13 cellular contexts compared by ENCODE assay signal in genomic region chr2:157471078-157471477, GRCh38. TPM values are rescaled to one million over a fixed set of nuclear protein-coding genes. Genes with fewer than 3 reads are reported as not detected.
DNase-seq lines count a peak whose midpoint lies in the region; ATAC-seq and TF ChIP-seq lines count a peak whose summit lies in the region.
"Had no signal": no experiment of that assay in that cellular context is flagged by ENCODE, and none has a peak within 500 bp of the region (broad histone marks: within the 10 kb centered on the region; RNA-seq: fewer than 3 reads in every experiment).

No MANE protein-coding gene starts in this region.

- H3K4me3 ChIP-seq in BLaER1 (no peak overlapping the region), GM23338 (no peak overlapping the region)

- peaks cover 85% of the 10 kb centered on the region for H3K4me1 Mint-ChIP-seq in activated naive CD8-positive, alpha-beta T cell (ENCODE audit: low read depth)
- H3K4me1 Mint-ChIP-seq in GM23338: no peaks in the 10 kb centered on the region

- peak; percentile 11 for ATAC-seq in GM18870 (IDR thresholded peaks at IDR 0.05; ENCODE audit: unreplicated experiment)
- ATAC-seq in HG03159 (IDR thresholded peaks at IDR 0.05; ENCODE audit: unreplicated experiment): peak; percentile 18
- no peak for ATAC-seq in GM23338
- no peak for ATAC-seq in GM21786 (IDR thresholded peaks at IDR 0.05; ENCODE audit: unreplicated experiment)
- ATAC-seq in HG02763 (IDR thresholded peaks at IDR 0.05; ENCODE audit: unreplicated experiment): no peak
- ATAC-seq: SK-N-SH treated with all-trans-retinoic acid at 6 μM for 48 hours had no signal

- H3K9me3 ChIP-seq in BLaER1: peaks cover 3% of the 10 kb centered on the region; the same call in 1 of the 2 replicates

- no peak for TF ChIP-seq CTCF in GM23338 (conservative IDR thresholded peaks at IDR 0.05; ENCODE audit: low read depth in 2 of 2)

- H3K36me3 ChIP-seq in BLaER1 (no peaks in the 10 kb centered on the region), GM23338 (ENCODE audit: insufficient read depth) (no peaks in the 10 kb centered on the region)

- H3K9me3 Mint-ChIP-seq in activated naive CD8-positive, alpha-beta T cell (ENCODE audit: low read depth): no peaks in the 10 kb centered on the region
- no peaks in the 10 kb centered on the region for H3K9me3 Mint-ChIP-seq in GM23338

- H3K27me3 Mint-ChIP-seq in activated naive CD8-positive, alpha-beta T cell: no peaks in the 10 kb centered on the region
- peaks cover 1% of the 10 kb centered on the region for H3K27me3 Mint-ChIP-seq in GM23338 (ENCODE audit: insufficient read depth, low read depth, poor library complexity)

- no peaks in the 10 kb centered on the region for H3K27me3 ChIP-seq in BLaER1
- no peaks in the 10 kb centered on the region for H3K27me3 ChIP-seq in GM23338 (ENCODE audit: insufficient read depth)

- no peak overlapping the region for H3K9ac ChIP-seq in BLaER1

- H4K20me1 ChIP-seq in BLaER1 (no peaks in the 10 kb centered on the region), GM23338 (replicated peaks; ENCODE audit: insufficient read depth) (no peaks in the 10 kb centered on the region)

- no peaks in the 10 kb centered on the region; the same call in 1 of the 2 replicates for H3K9me2 ChIP-seq in GM23338 (ENCODE audit: insufficient read depth)

- DNase-seq in GM23338 (ENCODE audit: low spot score) (no peak), G401 (ENCODE audit: low spot score) (no peak)
- DNase-seq: activated CD4-positive, alpha-beta T cell treated with anti-CD3 and anti-CD28 coated beads for 48 hours; GDM1; hypothalamus; NCI-H524 treated with DMSO at 0.1 percent for 48 hours had no signal

- H3K4me1 ChIP-seq in BLaER1: peaks cover 35% of the 10 kb centered on the region
- H3K4me1 ChIP-seq in GM23338 (ENCODE audit: insufficient read depth): no peaks in the 10 kb centered on the region

- H3K27ac Mint-ChIP-seq in activated naive CD8-positive, alpha-beta T cell: peak overlapping the region; percentile 98
- no peak overlapping the region for H3K27ac Mint-ChIP-seq in GM23338

- H3K4me3 Mint-ChIP-seq in activated naive CD8-positive, alpha-beta T cell: no peak overlapping the region
- no peak overlapping the region for H3K4me3 Mint-ChIP-seq in GM23338

- H3K27ac ChIP-seq in BLaER1: no peak overlapping the region
- H3K27ac ChIP-seq in GM23338 (ENCODE audit: low read depth): no peak overlapping the region

- no peaks in the 10 kb centered on the region for H3K79me2 ChIP-seq in GM23338 (replicated peaks; ENCODE audit: insufficient read depth)

- no peaks in the 10 kb centered on the region for H3F3A ChIP-seq in GM23338 (replicated peaks; ENCODE audit: low read depth)

- in situ Hi-C loops in G401 (cut with HindIII; ENCODE audit: low sequenced_read_pairs): no loop called here

- no peaks in the 10 kb centered on the region for H3K36me3 Mint-ChIP-seq in activated naive CD8-positive, alpha-beta T cell
- no peaks in the 10 kb centered on the region for H3K36me3 Mint-ChIP-seq in GM23338 (ENCODE audit: low read depth)

- H3K4me2 ChIP-seq in BLaER1 (peak overlapping the region; percentile 57; the same call in 1 of the 2 replicates), GM23338 (no peak overlapping the region)

- no peak overlapping the region for H2AFZ ChIP-seq in GM23338

TF ChIP-seq in GM23338, 12 proteins besides CTCF, POLR2A, EP300 and RAD21 (continues in another document):
- TF ChIP-seq CREB1 (CRISPR knock-in tag; IDR thresholded peaks at IDR 0.05; ENCODE audit: low read depth): no peak
- TF ChIP-seq EZH2phosphoT487 (IDR thresholded peaks at IDR 0.05; ENCODE audit: unreplicated experiment): no peak
- TF ChIP-seq ZNF114 (CRISPR knock-in tag; IDR thresholded peaks at IDR 0.05): no peak
- TF ChIP-seq, protein P1, sequence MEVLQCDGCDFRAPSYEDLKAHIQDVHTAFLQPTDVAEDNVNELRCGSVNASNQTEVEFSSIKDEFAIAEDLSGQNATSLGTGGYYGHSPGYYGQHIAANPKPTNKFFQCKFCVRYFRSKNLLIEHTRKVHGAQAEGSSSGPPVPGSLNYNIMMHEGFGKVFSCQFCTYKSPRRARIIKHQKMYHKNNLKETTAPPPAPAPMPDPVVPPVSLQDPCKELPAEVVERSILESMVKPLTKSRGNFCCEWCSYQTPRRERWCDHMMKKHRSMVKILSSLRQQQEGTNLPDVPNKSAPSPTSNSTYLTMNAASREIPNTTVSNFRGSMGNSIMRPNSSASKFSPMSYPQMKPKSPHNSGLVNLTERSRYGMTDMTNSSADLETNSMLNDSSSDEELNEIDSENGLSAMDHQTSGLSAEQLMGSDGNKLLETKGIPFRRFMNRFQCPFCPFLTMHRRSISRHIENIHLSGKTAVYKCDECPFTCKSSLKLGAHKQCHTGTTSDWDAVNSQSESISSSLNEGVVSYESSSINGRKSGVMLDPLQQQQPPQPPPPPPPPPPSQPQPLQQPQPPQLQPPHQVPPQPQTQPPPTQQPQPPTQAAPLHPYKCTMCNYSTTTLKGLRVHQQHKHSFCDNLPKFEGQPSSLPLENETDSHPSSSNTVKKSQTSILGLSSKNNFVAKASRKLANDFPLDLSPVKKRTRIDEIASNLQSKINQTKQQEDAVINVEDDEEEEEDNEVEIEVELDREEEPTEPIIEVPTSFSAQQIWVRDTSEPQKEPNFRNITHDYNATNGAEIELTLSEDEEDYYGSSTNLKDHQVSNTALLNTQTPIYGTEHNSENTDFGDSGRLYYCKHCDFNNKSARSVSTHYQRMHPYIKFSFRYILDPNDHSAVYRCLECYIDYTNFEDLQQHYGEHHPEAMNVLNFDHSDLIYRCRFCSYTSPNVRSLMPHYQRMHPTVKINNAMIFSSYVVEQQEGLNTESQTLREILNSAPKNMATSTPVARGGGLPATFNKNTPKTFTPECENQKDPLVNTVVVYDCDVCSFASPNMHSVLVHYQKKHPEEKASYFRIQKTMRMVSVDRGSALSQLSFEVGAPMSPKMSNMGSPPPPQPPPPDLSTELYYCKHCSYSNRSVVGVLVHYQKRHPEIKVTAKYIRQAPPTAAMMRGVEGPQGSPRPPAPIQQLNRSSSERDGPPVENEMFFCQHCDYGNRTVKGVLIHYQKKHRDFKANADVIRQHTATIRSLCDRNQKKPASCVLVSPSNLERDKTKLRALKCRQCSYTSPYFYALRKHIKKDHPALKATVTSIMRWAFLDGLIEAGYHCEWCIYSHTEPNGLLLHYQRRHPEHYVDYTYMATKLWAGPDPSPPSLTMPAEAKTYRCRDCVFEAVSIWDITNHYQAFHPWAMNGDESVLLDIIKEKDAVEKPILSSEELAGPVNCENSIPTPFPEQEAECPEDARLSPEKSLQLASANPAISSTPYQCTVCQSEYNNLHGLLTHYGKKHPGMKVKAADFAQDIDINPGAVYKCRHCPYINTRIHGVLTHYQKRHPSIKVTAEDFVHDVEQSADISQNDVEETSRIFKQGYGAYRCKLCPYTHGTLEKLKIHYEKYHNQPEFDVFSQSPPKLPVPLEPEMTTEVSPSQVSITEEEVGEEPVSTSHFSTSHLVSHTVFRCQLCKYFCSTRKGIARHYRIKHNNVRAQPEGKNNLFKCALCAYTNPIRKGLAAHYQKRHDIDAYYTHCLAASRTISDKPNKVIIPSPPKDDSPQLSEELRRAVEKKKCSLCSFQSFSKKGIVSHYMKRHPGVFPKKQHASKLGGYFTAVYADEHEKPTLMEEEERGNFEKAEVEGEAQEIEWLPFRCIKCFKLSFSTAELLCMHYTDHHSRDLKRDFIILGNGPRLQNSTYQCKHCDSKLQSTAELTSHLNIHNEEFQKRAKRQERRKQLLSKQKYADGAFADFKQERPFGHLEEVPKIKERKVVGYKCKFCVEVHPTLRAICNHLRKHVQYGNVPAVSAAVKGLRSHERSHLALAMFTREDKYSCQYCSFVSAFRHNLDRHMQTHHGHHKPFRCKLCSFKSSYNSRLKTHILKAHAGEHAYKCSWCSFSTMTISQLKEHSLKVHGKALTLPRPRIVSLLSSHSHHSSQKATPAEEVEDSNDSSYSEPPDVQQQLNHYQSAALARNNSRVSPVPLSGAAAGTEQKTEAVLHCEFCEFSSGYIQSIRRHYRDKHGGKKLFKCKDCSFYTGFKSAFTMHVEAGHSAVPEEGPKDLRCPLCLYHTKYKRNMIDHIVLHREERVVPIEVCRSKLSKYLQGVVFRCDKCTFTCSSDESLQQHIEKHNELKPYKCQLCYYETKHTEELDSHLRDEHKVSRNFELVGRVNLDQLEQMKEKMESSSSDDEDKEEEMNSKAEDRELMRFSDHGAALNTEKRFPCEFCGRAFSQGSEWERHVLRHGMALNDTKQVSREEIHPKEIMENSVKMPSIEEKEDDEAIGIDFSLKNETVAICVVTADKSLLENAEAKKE (CRISPR knock-in tag; IDR thresholded peaks at IDR 0.05): no peak
- no peak for TF ChIP-seq EZH2 (IDR thresholded peaks at IDR 0.05; ENCODE audit: low read depth, unreplicated experiment)
- TF ChIP-seq JUNB (IDR thresholded peaks at IDR 0.05; ENCODE audit: unreplicated experiment): no peak
- TF ChIP-seq POLR2AphosphoS5 (IDR thresholded peaks at IDR 0.05; ENCODE audit: low read depth): no peak
- no peak for TF ChIP-seq ZNF331 (CRISPR knock-in tag; IDR thresholded peaks at IDR 0.05; ENCODE audit: low read depth)
- TF ChIP-seq, protein P2, sequence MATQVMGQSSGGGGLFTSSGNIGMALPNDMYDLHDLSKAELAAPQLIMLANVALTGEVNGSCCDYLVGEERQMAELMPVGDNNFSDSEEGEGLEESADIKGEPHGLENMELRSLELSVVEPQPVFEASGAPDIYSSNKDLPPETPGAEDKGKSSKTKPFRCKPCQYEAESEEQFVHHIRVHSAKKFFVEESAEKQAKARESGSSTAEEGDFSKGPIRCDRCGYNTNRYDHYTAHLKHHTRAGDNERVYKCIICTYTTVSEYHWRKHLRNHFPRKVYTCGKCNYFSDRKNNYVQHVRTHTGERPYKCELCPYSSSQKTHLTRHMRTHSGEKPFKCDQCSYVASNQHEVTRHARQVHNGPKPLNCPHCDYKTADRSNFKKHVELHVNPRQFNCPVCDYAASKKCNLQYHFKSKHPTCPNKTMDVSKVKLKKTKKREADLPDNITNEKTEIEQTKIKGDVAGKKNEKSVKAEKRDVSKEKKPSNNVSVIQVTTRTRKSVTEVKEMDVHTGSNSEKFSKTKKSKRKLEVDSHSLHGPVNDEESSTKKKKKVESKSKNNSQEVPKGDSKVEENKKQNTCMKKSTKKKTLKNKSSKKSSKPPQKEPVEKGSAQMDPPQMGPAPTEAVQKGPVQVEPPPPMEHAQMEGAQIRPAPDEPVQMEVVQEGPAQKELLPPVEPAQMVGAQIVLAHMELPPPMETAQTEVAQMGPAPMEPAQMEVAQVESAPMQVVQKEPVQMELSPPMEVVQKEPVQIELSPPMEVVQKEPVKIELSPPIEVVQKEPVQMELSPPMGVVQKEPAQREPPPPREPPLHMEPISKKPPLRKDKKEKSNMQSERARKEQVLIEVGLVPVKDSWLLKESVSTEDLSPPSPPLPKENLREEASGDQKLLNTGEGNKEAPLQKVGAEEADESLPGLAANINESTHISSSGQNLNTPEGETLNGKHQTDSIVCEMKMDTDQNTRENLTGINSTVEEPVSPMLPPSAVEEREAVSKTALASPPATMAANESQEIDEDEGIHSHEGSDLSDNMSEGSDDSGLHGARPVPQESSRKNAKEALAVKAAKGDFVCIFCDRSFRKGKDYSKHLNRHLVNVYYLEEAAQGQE (IDR thresholded peaks at IDR 0.05; ENCODE audit: unreplicated experiment): no peak

RNA-seq across cellular contexts. Expression of gene CYTIP, which starts 27.2 kb away (rescaled TPM):
- not detected in 2 replicates for total RNA-seq in GM23338 (2014; rRNA removed; shearing (Covaris generic))
- 0.28 TPM in 1 of 2 replicates, not detected in the other for polyA plus RNA-seq in GM23338 (2016; fragmentation: Nextera tagmentation; extraction: Ambion mirVana)
- not detected in 2 replicates for total RNA-seq in G401 (2014; rRNA removed; shearing (Covaris generic))

Comparison
In these comparisons a context has a peak if more than half of its experiments do, and no peak if none do; other contexts are left out.
1. ATAC-seq: peak in GM18870 (single experiment) and HG03159 (single experiment); none in GM23338 (single experiment), GM21786 (single experiment) and HG02763 (single experiment).